Comparison of ENCODE assay signal across 23 cellular contexts in genomic region chr4:10369517-10369916, GRCh38.
DNase-seq lines count a peak whose midpoint lies in the region; ATAC-seq, FAIRE-seq and TF ChIP-seq lines count a peak whose summit lies in the region.
"Had no signal": no experiment of that assay in that cellular context is flagged by ENCODE, and none has a peak within 500 bp of the region (broad histone marks: within the 10 kb centered on the region; RNA-seq: fewer than 3 reads in every experiment).

No MANE protein-coding gene starts in this region.

- H3K4me3 ChIP-seq in AG10803 (ENCODE audit: low read length) = no peak overlapping the region
- H3K4me3 ChIP-seq in bronchial epithelial cell (ENCODE audit: low read depth, low read length) = no peak overlapping the region
- no peak overlapping the region for H3K4me3 ChIP-seq in tibial nerve
- no peak overlapping the region for H3K4me3 ChIP-seq in hepatocyte
- H3K4me3 ChIP-seq: A549; BLaER1 treated with 17β-estradiol and CSF1 and Interleukin-3, amounts not matched to agents 10 nM and 100 nM had no signal

- H3K9me2 ChIP-seq in hepatocyte (replicated peaks; ENCODE audit: insufficient read depth) = no peaks in the 10 kb centered on the region

- no peak for TF ChIP-seq POLR2A in tibial nerve (IDR thresholded peaks at IDR 0.05)

- 85 to 94% methylated on average over 2 of the region's 2 CpGs for WGBS in tibial nerve, 2 donors
- 92% methylated on average over 2 of the region's 2 CpGs for WGBS in hepatocyte (ENCODE audit: low lambda C conversion rate, missing lambda C conversion rate)

- H3K4me2 ChIP-seq in hepatocyte = no peak overlapping the region
- H3K4me2 ChIP-seq: A549; BLaER1 treated with 17β-estradiol and CSF1 and Interleukin-3, amounts not matched to agents 10 nM and 100 nM had no signal

- H3K9me3 ChIP-seq in tibial nerve (no peaks in the 10 kb centered on the region), hepatocyte (ENCODE audit: low read depth) (no peaks in the 10 kb centered on the region)
- H3K9me3 ChIP-seq: A549, Caco-2 had no signal

- DNase-seq in AG10803 (ENCODE audit: low read depth) = peak; percentile 20
- DNase-seq in bronchial epithelial cell (ENCODE audit: low read depth) = peak; percentile 54
- DNase-seq in epithelial cell of prostate (ENCODE audit: low read depth, low spot score) = no peak
- DNase-seq in foreskin keratinocyte = peak; percentile 67 to 78
- DNase-seq in tibial nerve (ENCODE audit: low spot score in 2 of 2) = no peak
- no peak for DNase-seq in left lobe of liver (ENCODE audit: low spot score)
- DNase-seq in hepatocyte (ENCODE audit: low spot score) = no peak
- DNase-seq: AML-193; Caco-2; Calu3; CD4-positive, alpha-beta T cell; CD8-positive, alpha-beta T cell; DMS79 treated with DMSO at 0.1 percent for 48 hours; GF-D8 had no signal

- no peak overlapping the region for H2AFZ ChIP-seq in hepatocyte

- ATAC-seq in foreskin keratinocyte = no peak
- no peak for ATAC-seq in left lobe of liver
- no peak for ATAC-seq in HG03439 (IDR thresholded peaks at IDR 0.05; ENCODE audit: unreplicated experiment)
- ATAC-seq: A549; CD8-positive, alpha-beta T cell had no signal

- TF ChIP-seq CTCF in AG10803 (conservative IDR thresholded peaks at IDR 0.05; ENCODE audit: low read length) (no peak), bronchial epithelial cell (IDR thresholded peaks at IDR 0.05; ENCODE audit: insufficient read depth, low read length, severe bottlenecking) (no peak), foreskin keratinocyte (conservative IDR thresholded peaks at IDR 0.05) (no peak), tibial nerve (IDR thresholded peaks at IDR 0.05) (no peak), hepatocyte (IDR thresholded peaks at IDR 0.05; ENCODE audit: poor library complexity) (no peak)

- no peak for FAIRE-seq in bronchial epithelial cell (lab: Jason Lieb, UNC)
- FAIRE-seq: A549, D721Med, G401.6, GM12891, GM19239 had no signal

- H3K27me3 ChIP-seq in bronchial epithelial cell (ENCODE audit: control insufficient read depth, insufficient read depth, low read length) = no peaks in the 10 kb centered on the region
- no peaks in the 10 kb centered on the region for H3K27me3 ChIP-seq in foreskin keratinocyte
- H3K27me3 ChIP-seq in tibial nerve = no peaks in the 10 kb centered on the region
- H3K27me3 ChIP-seq in hepatocyte = no peaks in the 10 kb centered on the region
- H3K27me3 ChIP-seq: BLaER1 treated with 17β-estradiol and CSF1 and Interleukin-3, amounts not matched to agents 10 nM and 100 nM had no signal

- H4K20me1 ChIP-seq in hepatocyte (ENCODE audit: insufficient read depth, poor library complexity, severe bottlenecking) = no peaks in the 10 kb centered on the region
- H4K20me1 ChIP-seq: BLaER1 treated with 17β-estradiol and CSF1 and Interleukin-3, amounts not matched to agents 10 nM and 100 nM had no signal

- H3K36me3 ChIP-seq in bronchial epithelial cell (ENCODE audit: control insufficient read depth, insufficient read depth, low read length) = no peaks in the 10 kb centered on the region
- no peaks in the 10 kb centered on the region for H3K36me3 ChIP-seq in tibial nerve
- H3K36me3 ChIP-seq in hepatocyte (replicated peaks; ENCODE audit: insufficient read depth, low read depth) = no peaks in the 10 kb centered on the region
- H3K36me3 ChIP-seq: BLaER1 treated with 17β-estradiol and CSF1 and Interleukin-3, amounts not matched to agents 10 nM and 100 nM had no signal

- no peaks in the 10 kb centered on the region for H3K79me2 ChIP-seq in hepatocyte

- no peak for TF ChIP-seq EP300 in tibial nerve (IDR thresholded peaks at IDR 0.05)

- H3K27ac ChIP-seq in epithelial cell of prostate = peak overlapping the region; percentile 0
- no peak overlapping the region for H3K27ac ChIP-seq in foreskin keratinocyte
- H3K27ac ChIP-seq in tibial nerve = no peak overlapping the region
- H3K27ac ChIP-seq in hepatocyte = no peak overlapping the region
- H3K27ac ChIP-seq: 22Rv1; A549; BLaER1 treated with 17β-estradiol and CSF1 and Interleukin-3, amounts not matched to agents 10 nM and 100 nM; C4-2B had no signal

- H3K4me1 ChIP-seq in foreskin keratinocyte (peaks cover 14% of the 10 kb centered on the region), tibial nerve (no peaks in the 10 kb centered on the region), hepatocyte (ENCODE audit: insufficient read depth) (no peaks in the 10 kb centered on the region)
- H3K4me1 ChIP-seq: A549 had no signal

Comparison
In these comparisons a context has a peak if more than half of its experiments do, and no peak if none do; other contexts are left out.
1. DNase-seq: peak in AG10803 (single experiment), bronchial epithelial cell (single experiment) and foreskin keratinocyte (2 of 2); none in epithelial cell of prostate (single experiment), tibial nerve (0 of 2), left lobe of liver (single experiment) and hepatocyte (single experiment).